8 cellular contexts compared by ENCODE assay signal in the genomic region with DNA sequence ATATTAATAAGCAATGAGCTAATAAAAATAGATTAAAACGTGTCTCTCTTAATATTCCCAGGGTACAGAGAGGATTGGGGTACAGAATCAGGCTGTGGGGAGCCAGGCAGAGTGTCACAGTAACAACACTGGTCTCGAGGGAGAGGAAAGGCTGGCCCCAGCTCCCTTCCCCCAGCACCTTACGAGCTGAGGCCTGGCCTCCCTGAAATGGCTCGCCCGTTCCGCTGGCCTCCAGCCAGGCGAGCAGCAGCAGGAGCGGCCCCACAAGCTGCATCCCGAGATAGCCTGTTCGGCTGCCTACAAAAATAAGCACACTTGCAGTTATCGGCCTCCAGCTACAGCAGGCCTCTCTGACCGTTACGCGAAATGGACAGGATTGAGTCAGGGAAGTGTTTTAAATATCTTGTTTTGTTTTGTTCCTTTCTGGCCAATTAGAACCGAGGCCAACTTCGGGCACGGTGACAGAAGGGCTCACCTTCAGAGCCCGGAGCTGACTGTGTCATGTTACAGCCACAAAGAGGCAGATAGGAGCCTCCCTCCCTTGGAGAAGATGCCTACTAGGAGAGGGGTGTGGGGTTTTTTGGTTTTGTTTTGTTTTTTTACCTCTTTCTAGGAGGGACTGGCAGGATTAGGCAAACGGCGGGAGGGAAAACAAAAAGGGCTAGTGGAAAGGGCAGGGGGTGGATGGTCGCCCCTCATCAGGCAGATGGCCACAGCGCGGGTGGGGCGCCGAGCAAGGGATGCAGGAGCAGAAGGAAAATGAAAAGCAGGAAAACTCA. TPM values are rescaled to one million over a fixed set of nuclear protein-coding genes. Genes with fewer than 3 reads are reported as not detected.
A peak's percentile ranks its signal among the peaks of the same experiment; 100 is the strongest.
DNase-seq lines count a peak whose midpoint lies in the region; TF ChIP-seq lines count a peak whose summit lies in the region.

No MANE protein-coding gene starts in this region.

- in situ Hi-C loops in transverse colon (cut with MboI; ENCODE audit: low pct_ligation_motif_present in 1 of 4, low pct_unique_long_range_greater_than_20kb in 1 of 4, low sequenced_read_pairs in 3 of 4) = loop anchor here in 1 of 4 donors (10.0 kb wide), 1 partner anchor 46 kb away; no protein-coding TSS in a partner anchor

- peaks cover 69% of the 10 kb centered on the region for H3K4me1 Mint-ChIP-seq in mesothelial cell of epicardium
- H3K4me1 Mint-ChIP-seq in activated CD4-positive, alpha-beta memory T cell treated with anti-CD3 and anti-CD28 coated beads for 36 hours (ENCODE audit: low read depth) = peaks cover 28% of the 10 kb centered on the region

- peak; percentile 32 for TF ChIP-seq EP300 in transverse colon (IDR thresholded peaks at IDR 0.05; ENCODE audit: low read depth)

- DNase-seq in Daoy (ENCODE audit: low read depth) (peak; percentile 94), LoVo (ENCODE audit: low spot score) (peak; percentile 76), SHP77 (lab: John Stamatoyannopoulos, UW) (peak; percentile 66 to 86), epithelial cell of prostate (ENCODE audit: low read depth, low spot score) (no peak), mesothelial cell of epicardium (ENCODE audit: low spot score in 2 of 2, unreplicated experiment in 2 of 2) (peak; percentile 54 to 81), transverse colon (peak; percentile 77)
- DNase-seq in stimulated activated CD4-positive, alpha-beta T cell treated with anti-CD3 and anti-CD28 coated beads, Interleukin-4, amount 100 ng/mL, for 4 hours = no peak
- DNase-seq in activated CD4-positive, alpha-beta memory T cell treated with anti-CD3 and anti-CD28 coated beads for 36 hours = no peak

- POLR2A ChIA-PET in activated CD4-positive, alpha-beta memory T cell treated with anti-CD3 and anti-CD28 coated beads for 36 hours (lab: Charles Lee) = no interaction called here

- TF ChIP-seq POLR2A in transverse colon (IDR thresholded peaks at IDR 0.05) = peak; percentile 48

- H3K9me3 Mint-ChIP-seq in mesothelial cell of epicardium = no peaks in the 10 kb centered on the region
- no peaks in the 10 kb centered on the region for H3K9me3 Mint-ChIP-seq in activated CD4-positive, alpha-beta memory T cell treated with anti-CD3 and anti-CD28 coated beads for 36 hours

- peak overlapping the region in 1 of 4 donors; percentile 14 for H3K4me3 ChIP-seq in transverse colon

- 24 to 29% methylated on average over 13 to 24 of the region's 25 CpGs for WGBS in transverse colon (ENCODE audit: low coverage in 1 of 2), 2 donors

- no peak for TF ChIP-seq CTCF in mesothelial cell of epicardium (IDR thresholded peaks at IDR 0.05; ENCODE audit: unreplicated experiment)
- TF ChIP-seq CTCF in transverse colon (IDR thresholded peaks at IDR 0.05) = no peak

- H3K27ac ChIP-seq in epithelial cell of prostate = peak overlapping the region; percentile 100
- H3K27ac ChIP-seq in transverse colon = peak overlapping the region; percentile 99 to 100 (median 100)

- H3K9me3 ChIP-seq in transverse colon = no peaks in the 10 kb centered on the region

- H3K27me3 ChIP-seq in transverse colon = no peaks in the 10 kb centered on the region

- no peaks in the 10 kb centered on the region for H3K27me3 Mint-ChIP-seq in mesothelial cell of epicardium (ENCODE audit: low read depth)
- H3K27me3 Mint-ChIP-seq in activated CD4-positive, alpha-beta memory T cell treated with anti-CD3 and anti-CD28 coated beads for 36 hours = no peaks in the 10 kb centered on the region

- no peaks in the 10 kb centered on the region for H3K36me3 ChIP-seq in transverse colon

- H3K4me1 ChIP-seq in transverse colon = peaks cover 57 to 63% (median 57%) of the 10 kb centered on the region in 4 donors

- no peak overlapping the region for H3K27ac Mint-ChIP-seq in mesothelial cell of epicardium
- no peak overlapping the region for H3K27ac Mint-ChIP-seq in activated CD4-positive, alpha-beta memory T cell treated with anti-CD3 and anti-CD28 coated beads for 36 hours

- intact Hi-C loops in transverse colon (cut with DNase I; ENCODE audit: low total_unique reads) = no loop called here
- intact Hi-C loops in activated CD4-positive, alpha-beta memory T cell treated with anti-CD3 and anti-CD28 coated beads for 36 hours (cut with micrococcal nuclease) = no loop called here

- H3K4me3 Mint-ChIP-seq in mesothelial cell of epicardium = peak overlapping the region; percentile 33
- H3K4me3 Mint-ChIP-seq in activated CD4-positive, alpha-beta memory T cell treated with anti-CD3 and anti-CD28 coated beads for 36 hours = no peak overlapping the region

- CTCF ChIA-PET in activated CD4-positive, alpha-beta memory T cell treated with anti-CD3 and anti-CD28 coated beads for 36 hours (lab: Charles Lee) = interaction anchor here (1.6 to 2.5 kb wide), 3 partner anchors 23 to 164 kb away, joined by 3 to 7 read pairs (median 5); no protein-coding TSS in a partner anchor

- no peaks in the 10 kb centered on the region for H3K36me3 Mint-ChIP-seq in mesothelial cell of epicardium
- H3K36me3 Mint-ChIP-seq in activated CD4-positive, alpha-beta memory T cell treated with anti-CD3 and anti-CD28 coated beads for 36 hours = peaks cover 6% of the 10 kb centered on the region

RNA-seq across cellular contexts. Expression of gene ZMYND8, which starts 4.2 kb away (rescaled TPM):
- 15.4 and 20.7 TPM in 2 replicates for total RNA-seq in Daoy (2014; rRNA removed; shearing (Covaris generic))
- 119 to 120 TPM (median 119 TPM) in 3 replicates for total RNA-seq in mesothelial cell of epicardium
- 10 to 100 TPM; 41.6 to 79.4 (median 60.7) TPM for total RNA-seq in transverse colon
- 10 to 100 TPM; 28.1 to 29.6 TPM for total RNA-seq in activated CD4-positive, alpha-beta memory T cell treated with anti-CD3 and anti-CD28 coated beads for 36 hours

Comparison
In these comparisons a context has a peak if more than half of its experiments do, and no peak if none do; other contexts are left out.
1. DNase-seq: peak in Daoy (single experiment), LoVo (single experiment), SHP77 (2 of 2), mesothelial cell of epicardium (2 of 2) and transverse colon (single experiment); none in epithelial cell of prostate (single experiment), stimulated activated CD4-positive, alpha-beta T cell treated with anti-CD3 and anti-CD28 coated beads, Interleukin-4, amount 100 ng/mL, for 4 hours (0 of 2) and activated CD4-positive, alpha-beta memory T cell treated with anti-CD3 and anti-CD28 coated beads for 36 hours (single experiment).